25 cellular contexts compared by ENCODE assay signal in genomic region chr7:81361769-81362168, GRCh38.
DNase-seq lines count a peak whose midpoint lies in the region; ATAC-seq, FAIRE-seq and TF ChIP-seq lines count a peak whose summit lies in the region.
"Had no signal": no experiment of that assay in that cellular context is flagged by ENCODE, and none has a peak within 500 bp of the region (broad histone marks: within the 10 kb centered on the region; RNA-seq: fewer than 3 reads in every experiment).

No MANE protein-coding gene starts in this region.

- peaks cover 9% of the 10 kb centered on the region for H3F3A ChIP-seq in GM23248 (ENCODE audit: insufficient read depth)

- ATAC-seq in Panc1 (no peak), right cardiac atrium (no peak)
- ATAC-seq: activated CD4-positive, alpha-beta T cell treated with anti-CD3 and anti-CD28 coated beads for 36 hours; activated T-cell treated with anti-CD3 and anti-CD28 coated beads, Interleukin-2, amount 50 U/mL, for 72 hours; esophagus mucosa; stimulated activated effector memory CD8-positive, alpha-beta T cell treated with anti-CD3 and anti-CD28 coated beads, Interleukin-12 subunit alpha, Interleukin-12 subunit beta, amount 100 ng/mL, for 72 hours had no signal

- WGBS in GM23248 (ENCODE audit: low coverage in 1 of 2, low lambda C conversion rate in 2 of 2, missing lambda C conversion rate in 2 of 2), 2 experiments = 58 to 63% methylated on average over 1 of the region's 1 CpG
- WGBS in right cardiac atrium = 85% methylated on average over 1 of the region's 1 CpG

- H3K4me2 ChIP-seq in GM23248 (ENCODE audit: unreplicated experiment) = no peak overlapping the region

- H3K79me2 ChIP-seq in GM23248 (ENCODE audit: insufficient read depth) = no peaks in the 10 kb centered on the region

- H3K9me2 ChIP-seq in GM23248 (ENCODE audit: insufficient read depth) = no peaks in the 10 kb centered on the region

- peaks cover 8% of the 10 kb centered on the region for H3K4me1 Mint-ChIP-seq in nephron
- H3K4me1 Mint-ChIP-seq: activated CD4-positive, alpha-beta T cell treated with anti-CD3 and anti-CD28 coated beads for 36 hours; CD4-positive, alpha-beta memory T cell; stimulated activated effector memory CD8-positive, alpha-beta T cell treated with anti-CD3 and anti-CD28 coated beads, Interleukin-12 subunit alpha, Interleukin-12 subunit beta, amount 100 ng/mL, for 72 hours had no signal

- H3K27me3 Mint-ChIP-seq in nephron (ENCODE audit: low read depth) = no peaks in the 10 kb centered on the region
- H3K27me3 Mint-ChIP-seq: activated CD4-positive, alpha-beta T cell treated with anti-CD3 and anti-CD28 coated beads for 36 hours; CD4-positive, alpha-beta memory T cell; progenitor cell of endocrine pancreas had no signal

- H3K9me3 ChIP-seq in GM23248 (ENCODE audit: low read depth) = no peaks in the 10 kb centered on the region
- H3K9me3 ChIP-seq in Panc1 (ENCODE audit: control insufficient read depth, insufficient read depth, low read depth, low read length) = no peaks in the 10 kb centered on the region
- no peaks in the 10 kb centered on the region for H3K9me3 ChIP-seq in right cardiac atrium (ENCODE audit: control insufficient read depth, low read length)
- H3K9me3 ChIP-seq: vagina had no signal

- no TSS peak for BruUV-seq in Panc1 (replicated peaks; lab: Mats Ljungman, UMichigan)

- POLR2A ChIA-PET in Panc1 (lab: Charles Lee) = no interaction called here

- no peaks in the 10 kb centered on the region for H4K20me1 ChIP-seq in GM23248 (ENCODE audit: insufficient read depth)

- H3K27ac Mint-ChIP-seq in nephron = peak overlapping the region; percentile 57 to 94 (median 75)
- H3K27ac Mint-ChIP-seq: activated CD4-positive, alpha-beta T cell treated with anti-CD3 and anti-CD28 coated beads for 36 hours; activated T-cell treated with anti-CD3 and anti-CD28 coated beads, Interleukin-2, amount 50 U/mL, for 72 hours; CD4-positive, alpha-beta memory T cell; nephron progenitor cell; progenitor cell of endocrine pancreas; stimulated activated effector memory CD8-positive, alpha-beta T cell treated with anti-CD3 and anti-CD28 coated beads, Interleukin-12 subunit alpha, Interleukin-12 subunit beta, amount 100 ng/mL, for 72 hours had no signal

- in situ Hi-C loops in GM23248 (cut with MboI) = no loop called here
- in situ Hi-C loops in Panc1 (cut with HindIII; ENCODE audit: low pct_unique_long_range_greater_than_20kb, low sequenced_read_pairs) = no loop called here

- H3K9ac ChIP-seq in GM23248 = no peak overlapping the region

- peak overlapping the region; percentile 39 for H2AFZ ChIP-seq in GM23248

- H3K27ac ChIP-seq in GM23248 = no peak overlapping the region
- peak overlapping the region; percentile 44; the same call in 1 of the 2 replicates for H3K27ac ChIP-seq in Panc1 (ENCODE audit: low read length)
- no peak overlapping the region for H3K27ac ChIP-seq in right cardiac atrium (ENCODE audit: low read length)
- H3K27ac ChIP-seq: vagina had no signal

- no peaks in the 10 kb centered on the region for H3K36me3 Mint-ChIP-seq in nephron (ENCODE audit: low read depth)
- H3K36me3 Mint-ChIP-seq: CD4-positive, alpha-beta memory T cell; stimulated activated effector memory CD8-positive, alpha-beta T cell treated with anti-CD3 and anti-CD28 coated beads, Interleukin-12 subunit alpha, Interleukin-12 subunit beta, amount 100 ng/mL, for 72 hours had no signal

- TF ChIP-seq CTCF in Panc1 (IDR thresholded peaks at IDR 0.05) (no peak), nephron (IDR thresholded peaks at IDR 0.05; ENCODE audit: unreplicated experiment in 3 of 3) (no peak)

- no peak overlapping the region for H3K4me3 ChIP-seq in GM23248
- H3K4me3 ChIP-seq in Panc1 (ENCODE audit: low read depth in 2 of 2, low read length in 2 of 2) = no peak overlapping the region
- H3K4me3 ChIP-seq in right cardiac atrium (ENCODE audit: low read length) = no peak overlapping the region
- H3K4me3 ChIP-seq: skin epidermis, vagina had no signal

- H3K4me3 Mint-ChIP-seq in nephron = no peak overlapping the region
- H3K4me3 Mint-ChIP-seq: activated CD4-positive, alpha-beta T cell treated with anti-CD3 and anti-CD28 coated beads for 36 hours; activated T-cell treated with anti-CD3 and anti-CD28 coated beads, Interleukin-2, amount 50 U/mL, for 72 hours; CD4-positive, alpha-beta memory T cell; nephron progenitor cell; stimulated activated effector memory CD8-positive, alpha-beta T cell treated with anti-CD3 and anti-CD28 coated beads, Interleukin-12 subunit alpha, Interleukin-12 subunit beta, amount 100 ng/mL, for 72 hours had no signal

- peak; percentile 33 for DNase-seq in GM23248
- no peak for DNase-seq in Panc1 (ENCODE audit: low read depth, low spot score)
- no peak for DNase-seq in stimulated activated CD4-positive, alpha-beta T cell treated with anti-CD3 and anti-CD28 coated beads, Interleukin-2, amount 100 ng/mL, for 24 hours
- no peak for DNase-seq in right cardiac atrium
- no peak for DNase-seq in SKM-1 treated with dmso at 0.1 percent for 144 hours (lab: John Stamatoyannopoulos, UW; ENCODE audit: unreplicated experiment)
- DNase-seq: activated CD4-positive, alpha-beta T cell treated with anti-CD3 and anti-CD28 coated beads for 36 hours; activated naive CD4-positive, alpha-beta T cell treated with anti-CD3 and anti-CD28 coated beads, Interleukin-2, amount 50 U/mL, for 16 hours; activated T-cell treated with anti-CD3 and anti-CD28 coated beads, Interleukin-2, amount 50 U/mL, for 72 hours; aorta; effector CD8-positive, alpha-beta T cell; kidney glomerular epithelial cell; NCI-H187; NCI-H2227 treated with DMSO at 0.1 percent for 48 hours; NCI-H748 treated with DMSO at 0.1 percent for 48 hours; nephron progenitor cell; SHP77 treated with DMSO at 0.1 percent for 48 hours; stimulated activated CD4-positive, alpha-beta T cell treated with anti-CD3 and anti-CD28 coated beads, Interleukin-1b, Interleukin-23, amount 100 ng/mL, for 48 hours had no signal

- CTCF ChIA-PET in Panc1 (lab: Charles Lee) = no interaction called here

- no peaks in the 10 kb centered on the region for H3K36me3 ChIP-seq in GM23248 (ENCODE audit: low read depth)
- no peaks in the 10 kb centered on the region for H3K36me3 ChIP-seq in Panc1 (ENCODE audit: control insufficient read depth, insufficient read depth, low read length)
- H3K36me3 ChIP-seq: vagina had no signal

- intact Hi-C loops in Panc1 (cut with micrococcal nuclease; ENCODE audit: unreplicated experiment) (no loop called here), right cardiac atrium (cut with DNase I) (no loop called here)

- no peaks in the 10 kb centered on the region for H3K9me3 Mint-ChIP-seq in nephron
- H3K9me3 Mint-ChIP-seq: nephron progenitor cell had no signal

- FAIRE-seq in endometrium (lab: Jason Lieb, UNC) = peak; percentile 74

- H3K27me3 ChIP-seq in GM23248 (replicated peaks; ENCODE audit: insufficient read depth) = no peaks in the 10 kb centered on the region
- H3K27me3 ChIP-seq in Panc1 (ENCODE audit: control insufficient read depth, insufficient read depth, low read length) = no peaks in the 10 kb centered on the region
- no peaks in the 10 kb centered on the region for H3K27me3 ChIP-seq in right cardiac atrium (ENCODE audit: control insufficient read depth, insufficient read depth)
- H3K27me3 ChIP-seq: vagina had no signal

- H3K4me1 ChIP-seq in GM23248 (ENCODE audit: insufficient read depth) (peaks cover 23% of the 10 kb centered on the region), Panc1 (ENCODE audit: control insufficient read depth, insufficient read depth, low read length) (peaks cover 2% of the 10 kb centered on the region; the same call in 1 of the 2 replicates), right cardiac atrium (ENCODE audit: control insufficient read depth, insufficient read depth, low read length) (no peaks in the 10 kb centered on the region)
- H3K4me1 ChIP-seq: vagina had no signal
